ENCODE assay signal across 8 cellular contexts in genomic region chr20:58389324-58389967, GRCh38. TPM values are rescaled to one million over a fixed set of nuclear protein-coding genes. Genes with fewer than 3 reads are reported as not detected.
DNase-seq lines count a peak whose midpoint lies in the region; ATAC-seq, FAIRE-seq and TF ChIP-seq lines count a peak whose summit lies in the region.

No MANE protein-coding gene starts in this region.

- WGBS in small intestine, 3 donors, result 1% methylated on average over 36 to 56 of the region's 56 CpGs

- no peak for FAIRE-seq in small intestine (lab: Jason Lieb, UNC)

- no peaks in the 10 kb centered on the region for H3K9me3 ChIP-seq in ascending aorta
- no peaks in the 10 kb centered on the region for H3K9me3 ChIP-seq in iPS-18a (ENCODE audit: control insufficient read depth, low read depth, low read length)
- H3K9me3 ChIP-seq in small intestine (ENCODE audit: control insufficient read depth, low read depth), result no peaks in the 10 kb centered on the region

- H3K4me3 ChIP-seq in ascending aorta, result peak overlapping the region; percentile 73 to 79
- peak overlapping the region; percentile 76 for H3K4me3 ChIP-seq in iPS-18a (ENCODE audit: low read length)
- H3K4me3 ChIP-seq in small intestine (ENCODE audit: low read depth in 1 of 2, low read length in 2 of 2), result peak overlapping the region; percentile 71 to 89

- peak overlapping the region; percentile 76 for H3K9ac ChIP-seq in iPS-18a (ENCODE audit: low read length)

- intact Hi-C loops in ascending aorta (cut with DNase I), result loop anchor here (1.0 to 10.0 kb wide), 5 partner anchors 80 to 807 kb away; partner anchors contain the start of genes NPEPL1, RAB22A and STX16

- H3K27me3 ChIP-seq in ascending aorta (no peaks in the 10 kb centered on the region), iPS-18a (ENCODE audit: control insufficient read depth, insufficient read depth, low read length) (no peaks in the 10 kb centered on the region), small intestine (ENCODE audit: control insufficient read depth in 2 of 2, insufficient read depth in 2 of 2, low read length in 2 of 2) (no peaks in the 10 kb centered on the region)

- H3K4me1 ChIP-seq in ascending aorta, result peaks cover 3 to 15% of the 10 kb centered on the region in 2 donors
- no peaks in the 10 kb centered on the region for H3K4me1 ChIP-seq in iPS-18a (ENCODE audit: control insufficient read depth, low read depth, low read length)
- H3K4me1 ChIP-seq in small intestine (ENCODE audit: control insufficient read depth in 2 of 2, insufficient read depth in 1 of 2, low read depth in 1 of 2, low read length in 1 of 2), result peaks cover 10 to 17% of the 10 kb centered on the region in 2 donors

- DNase-seq in stimulated activated CD4-positive, alpha-beta T cell treated with anti-CD3 and anti-CD28 coated beads, Interleukin-12 subunit alpha, Interleukin-12 subunit beta, amount 100 ng/mL, for 4 hours, result peak; percentile 10
- no peak for DNase-seq in stimulated activated CD4-positive, alpha-beta T cell treated with anti-CD3 and anti-CD28 coated beads, Interleukin-2, amount 100 ng/mL, for 48 hours
- DNase-seq in NCI-H1092 (lab: John Stamatoyannopoulos, UW) (peak; percentile 2), ascending aorta (ENCODE audit: low spot score in 2 of 2) (peak in 1 of 2 donors; percentile 71), small intestine (peak; percentile 40), MV-4-11 (lab: John Stamatoyannopoulos, UW) (no peak)

- peak; percentile 22 for ATAC-seq in HG02623 (IDR thresholded peaks at IDR 0.05; ENCODE audit: unreplicated experiment)

- H3K27ac ChIP-seq in ascending aorta, result peak overlapping the region; percentile 81 to 91
- H3K27ac ChIP-seq in iPS-18a (ENCODE audit: low read length), result no peak overlapping the region
- H3K27ac ChIP-seq in small intestine (ENCODE audit: low read depth in 1 of 2, low read length in 1 of 2), result peak overlapping the region; percentile 94 to 99

- H3K36me3 ChIP-seq in ascending aorta (no peaks in the 10 kb centered on the region), iPS-18a (ENCODE audit: control insufficient read depth, low read depth, low read length) (no peaks in the 10 kb centered on the region), small intestine (ENCODE audit: control insufficient read depth in 2 of 2, insufficient read depth in 2 of 2, low read length in 2 of 2) (no peaks in the 10 kb centered on the region)

- TF ChIP-seq CTCF in ascending aorta (IDR thresholded peaks at IDR 0.05), result no peak

RNA-seq across cellular contexts. Expression of gene VAPB, which starts 0.4 kb away (rescaled TPM):
- total RNA-seq in ascending aorta, result 11.1 TPM
- 10 to 100 TPM; 36.5 to 38.5 (median 37.1) TPM for polyA plus RNA-seq in small intestine

Comparison
In these comparisons a context has a peak if more than half of its experiments do, and no peak if none do; other contexts are left out.
1. DNase-seq: peak in stimulated activated CD4-positive, alpha-beta T cell treated with anti-CD3 and anti-CD28 coated beads, Interleukin-12 subunit alpha, Interleukin-12 subunit beta, amount 100 ng/mL, for 4 hours (single experiment), NCI-H1092 (single experiment) and small intestine (single experiment); none in stimulated activated CD4-positive, alpha-beta T cell treated with anti-CD3 and anti-CD28 coated beads, Interleukin-2, amount 100 ng/mL, for 48 hours (0 of 2) and MV-4-11 (single experiment).
2. Peak in every context shown above with its lines, with median percentiles within 50 percentile points of each other: H3K4me3 ChIP-seq.